Comparison of ENCODE assay signal across 1 cellular context in the genomic region with DNA sequence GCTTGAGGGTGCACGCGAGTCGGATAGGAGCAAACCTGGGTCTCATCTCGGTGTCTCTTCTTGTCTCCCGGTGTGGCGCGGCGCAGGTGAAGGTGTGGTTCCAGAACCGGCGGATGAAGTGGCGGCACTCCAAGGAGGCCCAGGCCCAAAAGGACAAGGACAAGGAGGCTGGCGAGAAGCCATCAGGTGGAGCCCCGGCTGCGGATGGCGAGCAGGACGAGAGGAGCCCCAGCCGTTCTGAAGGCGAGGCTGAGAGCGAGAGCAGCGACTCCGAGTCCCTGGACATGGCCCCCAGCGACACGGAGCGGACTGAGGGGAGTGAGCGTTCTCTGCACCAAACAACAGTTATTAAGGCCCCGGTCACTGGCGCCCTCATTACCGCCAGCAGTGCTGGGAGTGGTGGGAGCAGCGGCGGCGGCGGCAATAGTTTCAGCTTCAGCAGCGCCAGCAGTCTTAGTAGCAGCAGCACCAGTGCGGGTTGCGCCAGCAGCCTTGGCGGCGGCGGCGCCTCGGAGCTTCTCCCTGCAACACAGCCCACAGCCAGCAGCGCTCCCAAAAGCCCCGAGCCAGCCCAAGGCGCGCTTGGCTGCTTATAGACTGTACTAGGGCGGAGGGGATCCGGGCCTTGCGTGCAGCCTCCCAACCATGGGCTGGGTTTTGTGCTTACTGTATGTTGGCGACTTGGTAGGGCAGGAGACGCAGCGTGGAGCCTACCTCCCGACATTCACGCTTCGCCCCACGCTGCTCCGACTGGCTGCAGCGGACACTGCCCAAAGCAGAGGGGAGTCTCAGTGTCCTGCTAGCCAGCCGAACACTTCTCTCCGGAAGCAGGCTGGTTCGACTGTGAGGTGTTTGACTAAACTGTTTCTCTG.
TF ChIP-seq lines count a peak whose summit lies in the region.

No MANE protein-coding gene starts in this region.

TF ChIP-seq in HepG2, 621 proteins besides CTCF, POLR2A, EP300 and RAD21:
- TF ChIP-seq ATF7-NPFF (CRISPR knock-in tag; IDR thresholded peaks at IDR 0.05; ENCODE audit: low read depth) = no peak
- no peak for TF ChIP-seq ELK4 (CRISPR knock-in tag; IDR thresholded peaks at IDR 0.05; ENCODE audit: borderline replicate concordance)
- TF ChIP-seq IKZF5 (CRISPR knock-in tag; IDR thresholded peaks at IDR 0.05) = no peak
- no peak for TF ChIP-seq ZFP36L1 (CRISPR knock-in tag; IDR thresholded peaks at IDR 0.05)
- TF ChIP-seq ZNF674 (CRISPR knock-in tag; IDR thresholded peaks at IDR 0.05; ENCODE audit: low read depth) = no peak
- no peak for TF ChIP-seq SP5 (CRISPR knock-in tag; IDR thresholded peaks at IDR 0.05; ENCODE audit: borderline replicate concordance, low read depth)
- no peak for TF ChIP-seq ZSCAN30 (CRISPR knock-in tag; IDR thresholded peaks at IDR 0.05)
- TF ChIP-seq ZNF253 (CRISPR knock-in tag; IDR thresholded peaks at IDR 0.05; ENCODE audit: borderline replicate concordance) = no peak
- TF ChIP-seq ZNF136 (CRISPR knock-in tag; IDR thresholded peaks at IDR 0.05; ENCODE audit: low read depth) = no peak
- no peak for TF ChIP-seq HNRNPK (IDR thresholded peaks at IDR 0.05; ENCODE audit: low read depth, low read length, poor library complexity, severe bottlenecking)
- TF ChIP-seq XRCC5 (optimal IDR thresholded peaks at IDR 0.05; ENCODE audit: low read length) = no peak
- no peak for TF ChIP-seq ZFP1 (CRISPR knock-in tag; IDR thresholded peaks at IDR 0.05)
- no peak for TF ChIP-seq ZNF317 (CRISPR knock-in tag; IDR thresholded peaks at IDR 0.05)
- TF ChIP-seq ZNF547 (CRISPR knock-in tag; IDR thresholded peaks at IDR 0.05) = no peak
